28 cellular contexts compared by ENCODE assay signal in the genomic region with DNA sequence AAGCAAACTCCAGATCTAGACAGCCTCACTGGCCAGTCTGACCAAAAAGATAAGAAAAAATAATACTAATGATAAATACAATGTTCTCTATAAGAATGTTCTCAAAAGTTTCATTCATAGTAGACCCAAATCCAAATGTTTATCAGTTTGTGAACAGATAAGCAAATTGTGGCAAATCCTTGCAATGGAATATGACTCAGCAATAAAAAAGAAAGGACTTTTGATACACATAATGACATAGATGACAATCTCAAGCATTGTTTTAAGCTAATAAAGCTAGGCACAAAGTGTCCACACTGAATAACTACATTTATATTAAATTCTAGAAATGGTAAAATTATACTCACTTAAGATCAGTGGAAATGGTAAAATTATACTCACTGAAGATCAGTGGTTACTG.
"Had no signal": no experiment of that assay in that cellular context is flagged by ENCODE, and none has a peak within 500 bp of the region (broad histone marks: within the 10 kb centered on the region; RNA-seq: fewer than 3 reads in every experiment).

No MANE protein-coding gene starts in this region.

- H3K79me2 ChIP-seq: parathyroid adenoma had no signal

- ATAC-seq: natural killer cell; psoas muscle; right cardiac atrium; sciatic nerve; stimulated activated memory B cell treated with anti-CD40 and anti-IgM and Interleukin-4, amounts not matched to agents 10 μg/mL and 1 μg/mL and 100 μg/mL, for 72 hours; stimulated activated naive CD8-positive, alpha-beta T cell treated with anti-CD3 and anti-CD28 coated beads, Interleukin-15, amount 100 ng/mL, for 72 hours; stimulated activated naive CD8-positive, alpha-beta T cell treated with anti-CD3 and anti-CD28 coated beads, Interleukin-15, Interleukin-2, amounts not matched to agents 100 U/mL and 50 U/mL, for 24 hours had no signal

- H2AFZ ChIP-seq: neural progenitor cell, parathyroid adenoma had no signal

- H3K4me1 ChIP-seq: neural progenitor cell, parathyroid adenoma, psoas muscle, spleen, thyroid gland, tibial nerve, upper lobe of left lung, vagina had no signal

- H3K27ac ChIP-seq: neural progenitor cell, ovary, parathyroid adenoma, psoas muscle, skin epidermis, spleen, thoracic aorta, thyroid gland, tibial nerve, upper lobe of left lung, vagina had no signal

- H3K9ac ChIP-seq: neural progenitor cell, parathyroid adenoma had no signal

- FAIRE-seq: urothelium cell line had no signal

- H3K4me3 ChIP-seq: neural progenitor cell, ovary, psoas muscle, skin epidermis, smooth muscle cell, spleen, thoracic aorta, thyroid gland, tibial nerve, upper lobe of left lung, vagina had no signal

- H3K27me3 ChIP-seq: neural progenitor cell, ovary, spleen, thyroid gland, tibial nerve, upper lobe of left lung, vagina had no signal

- H3K36me3 ChIP-seq: neural progenitor cell, ovary, spleen, thoracic aorta, thyroid gland, tibial nerve, upper lobe of left lung, vagina had no signal

- H3K4me2 ChIP-seq: neural progenitor cell, smooth muscle cell had no signal

- DNase-seq: natural killer cell; occipital lobe; ovary; posterior cingulate gyrus; psoas muscle; right cardiac atrium; spleen; stimulated activated CD4-positive, alpha-beta T cell treated with anti-CD3 and anti-CD28 coated beads, Interleukin-12 subunit alpha, Interleukin-12 subunit beta, amount 100 ng/mL, for 4 hours; stimulated activated CD4-positive, alpha-beta T cell treated with anti-CD3 and anti-CD28 coated beads, Interleukin-1b, Interleukin-23, amount 100 ng/mL, for 48 hours; stimulated activated CD4-positive, alpha-beta T cell treated with anti-CD3 and anti-CD28 coated beads, Interleukin-4, amount 100 ng/mL, for 1 hour; stimulated activated CD4-positive, alpha-beta T cell treated with anti-CD3 and anti-CD28 coated beads, Interleukin-4, amount 100 ng/mL, for 4 hours; stimulated activated CD8-positive, alpha-beta memory T cell treated with anti-CD3 and anti-CD28 coated beads, Interleukin-4, amount 100 ng/mL, for 48 hours; stimulated activated naive CD4-positive, alpha-beta T cell; stimulated activated naive CD8-positive, alpha-beta T cell treated with anti-CD3 and anti-CD28 coated beads, Interleukin-15, amount 100 ng/mL, for 72 hours; stimulated activated naive CD8-positive, alpha-beta T cell treated with anti-CD3 and anti-CD28 coated beads, Interleukin-15, Interleukin-2, amounts not matched to agents 100 U/mL and 50 U/mL, for 24 hours; thyroid gland; trophoblast cell; upper lobe of left lung had no signal

- H3K9me3 ChIP-seq: ovary, psoas muscle, thoracic aorta, thyroid gland, tibial nerve, upper lobe of left lung, vagina had no signal
